ENCODE assay signal across 8 cellular contexts in the genomic region with DNA sequence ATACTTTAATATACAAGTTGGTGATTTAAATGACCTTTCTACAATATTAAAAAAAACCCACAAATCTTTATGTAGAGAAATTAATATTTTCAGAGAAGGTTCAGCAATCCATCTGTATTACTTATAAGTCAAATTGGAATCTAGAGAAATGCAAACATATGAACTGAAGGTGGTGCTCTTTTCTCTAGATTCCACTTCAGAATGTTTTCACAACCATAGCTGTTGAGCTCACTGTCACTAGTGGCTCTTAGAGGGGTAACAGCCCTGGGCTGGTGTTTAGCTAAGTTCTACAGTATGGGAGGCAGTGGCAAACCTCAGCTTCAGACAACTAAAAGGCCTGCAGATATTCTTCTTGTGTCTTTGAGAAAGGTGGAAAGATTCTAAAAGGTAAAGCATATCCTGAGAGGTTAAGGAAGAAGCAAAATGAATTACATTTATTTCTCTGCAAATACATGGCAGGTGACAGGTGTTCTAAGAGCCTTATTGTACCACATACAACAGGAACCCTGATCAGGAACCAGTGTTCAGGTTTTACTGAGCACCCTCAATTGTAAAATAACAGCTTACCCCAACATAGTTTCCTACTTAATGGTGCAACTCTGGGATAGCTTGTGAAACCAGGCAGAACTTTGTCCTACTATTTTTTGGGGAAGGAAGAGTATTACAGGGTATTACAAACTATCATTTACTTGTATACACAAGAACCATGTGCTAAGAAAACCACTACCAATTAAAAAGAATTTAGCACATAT. TPM values are rescaled to one million over a fixed set of nuclear protein-coding genes. Genes with fewer than 3 reads are reported as not detected.
DNase-seq lines count a peak whose midpoint lies in the region; ATAC-seq lines count a peak whose summit lies in the region.

No MANE protein-coding gene starts in this region.

- ATAC-seq in HG02759 (IDR thresholded peaks at IDR 0.05; ENCODE audit: unreplicated experiment), result no peak

- CTCF ChIA-PET in CD8-positive, alpha-beta memory T cell (lab: Charles Lee), result interaction anchor here (0.7 to 8.1 kb wide), 28 partner anchors 8 to 182 kb away, joined by 3 to 98 read pairs (median 4); a partner anchor contains a TSS

- H3K4me1 ChIP-seq in CD8-positive, alpha-beta memory T cell (ENCODE audit: insufficient read depth, low read length), result peaks cover 11% of the 10 kb centered on the region

- no peaks in the 10 kb centered on the region for H3K9me3 Mint-ChIP-seq in CD8-positive, alpha-beta memory T cell
- no peaks in the 10 kb centered on the region for H3K9me3 Mint-ChIP-seq in activated T-helper 1 cell treated with anti-CD3 and anti-CD28 coated beads, Interleukin-12 subunit alpha, Interleukin-12 subunit beta, Interleukin-2, Interleukin-4 antibody, amounts not matched to agents 30 ng/mL and 10 ng/mL and 1 ng/mL, durations not matched to agents 14 hours and 24 hours and 36 hours

- H3K4me3 ChIP-seq in CD8-positive, alpha-beta memory T cell (ENCODE audit: low read length), result no peak overlapping the region

- no peaks in the 10 kb centered on the region for H3K9me3 ChIP-seq in CD8-positive, alpha-beta memory T cell (ENCODE audit: low read length)

- H3K27me3 ChIP-seq in CD8-positive, alpha-beta memory T cell (ENCODE audit: insufficient read depth, low read length, poor library complexity, severe bottlenecking), result no peaks in the 10 kb centered on the region

- peaks cover 16 to 23% (median 22%) of the 10 kb centered on the region in 3 donors for H3K4me1 Mint-ChIP-seq in CD8-positive, alpha-beta memory T cell
- H3K4me1 Mint-ChIP-seq in activated T-helper 1 cell treated with anti-CD3 and anti-CD28 coated beads, Interleukin-12 subunit alpha, Interleukin-12 subunit beta, Interleukin-2, Interleukin-4 antibody, amounts not matched to agents 30 ng/mL and 10 ng/mL and 1 ng/mL, durations not matched to agents 14 hours and 24 hours and 36 hours (ENCODE audit: low read depth), result peaks cover 21% of the 10 kb centered on the region

- DNase-seq in CD8-positive, alpha-beta memory T cell, result peak in 4 of 5 donors; percentile 7 to 61 (median 54)
- DNase-seq in HT1080 (ENCODE audit: low read depth) (peak; percentile 10), kidney glomerular epithelial cell (lab: John Stamatoyannopoulos, UW) (peak; percentile 33), iPS-NIHi7 (ENCODE audit: extremely low spot score) (no peak), NCI-H1930 (lab: John Stamatoyannopoulos, UW) (no peak), amniotic stem cell (lab: John Stamatoyannopoulos, UW) (no peak)
- no peak for DNase-seq in activated T-helper 1 cell treated with anti-CD3 and anti-CD28 coated beads, Interleukin-12 subunit alpha, Interleukin-12 subunit beta, Interleukin-2, Interleukin-4 antibody, amounts not matched to agents 30 ng/mL and 10 ng/mL and 1 ng/mL, durations not matched to agents 14 hours and 24 hours and 36 hours (ENCODE audit: low spot score)

- POLR2A ChIA-PET in CD8-positive, alpha-beta memory T cell (lab: Charles Lee), result interaction anchor here (0.6 to 1.5 kb wide), 6 partner anchors 26 to 87 kb away, joined by 3 to 9 read pairs (median 4); no protein-coding TSS in a partner anchor

- peak overlapping the region in 2 of 7 donors; percentile 3 to 49 for H3K4me3 Mint-ChIP-seq in CD8-positive, alpha-beta memory T cell
- no peak overlapping the region for H3K4me3 Mint-ChIP-seq in activated T-helper 1 cell treated with anti-CD3 and anti-CD28 coated beads, Interleukin-12 subunit alpha, Interleukin-12 subunit beta, Interleukin-2, Interleukin-4 antibody, amounts not matched to agents 30 ng/mL and 10 ng/mL and 1 ng/mL, durations not matched to agents 14 hours and 24 hours and 36 hours

- no peak overlapping the region for H3K27ac ChIP-seq in CD8-positive, alpha-beta memory T cell (ENCODE audit: low read depth, low read length)

- H3K36me3 Mint-ChIP-seq in CD8-positive, alpha-beta memory T cell, result peaks cover 6 to 23% (median 10%) of the 10 kb centered on the region in 3 donors
- peaks cover 20% of the 10 kb centered on the region for H3K36me3 Mint-ChIP-seq in activated T-helper 1 cell treated with anti-CD3 and anti-CD28 coated beads, Interleukin-12 subunit alpha, Interleukin-12 subunit beta, Interleukin-2, Interleukin-4 antibody, amounts not matched to agents 30 ng/mL and 10 ng/mL and 1 ng/mL, durations not matched to agents 14 hours and 24 hours and 36 hours (ENCODE audit: low read depth)

- peak overlapping the region; percentile 66 to 97 (median 86) for H3K27ac Mint-ChIP-seq in CD8-positive, alpha-beta memory T cell
- peak overlapping the region; percentile 72 for H3K27ac Mint-ChIP-seq in activated T-helper 1 cell treated with anti-CD3 and anti-CD28 coated beads, Interleukin-12 subunit alpha, Interleukin-12 subunit beta, Interleukin-2, Interleukin-4 antibody, amounts not matched to agents 30 ng/mL and 10 ng/mL and 1 ng/mL, durations not matched to agents 14 hours and 24 hours and 36 hours

- H3K36me3 ChIP-seq in CD8-positive, alpha-beta memory T cell (ENCODE audit: insufficient read depth, low read length), result peaks cover 6% of the 10 kb centered on the region

- intact Hi-C loops in activated T-helper 1 cell treated with anti-CD3 and anti-CD28 coated beads, Interleukin-12 subunit alpha, Interleukin-12 subunit beta, Interleukin-2, Interleukin-4 antibody, amounts not matched to agents 30 ng/mL and 10 ng/mL and 1 ng/mL, durations not matched to agents 14 hours and 24 hours and 36 hours (cut with micrococcal nuclease), result loop anchor here (1.0 kb wide), 1 partner anchor 73 kb away; no protein-coding TSS in a partner anchor

- no peaks in the 10 kb centered on the region for H3K27me3 Mint-ChIP-seq in CD8-positive, alpha-beta memory T cell
- H3K27me3 Mint-ChIP-seq in activated T-helper 1 cell treated with anti-CD3 and anti-CD28 coated beads, Interleukin-12 subunit alpha, Interleukin-12 subunit beta, Interleukin-2, Interleukin-4 antibody, amounts not matched to agents 30 ng/mL and 10 ng/mL and 1 ng/mL, durations not matched to agents 14 hours and 24 hours and 36 hours (ENCODE audit: insufficient read depth), result no peaks in the 10 kb centered on the region

RNA-seq across cellular contexts. Expression of a gene that starts 56.6 kb away (rescaled TPM):
- 10 to 100 TPM; 53.6 to 55.7 TPM for total RNA-seq in CD8-positive, alpha-beta memory T cell
- 252 TPM for polyA plus RNA-seq in CD8-positive, alpha-beta memory T cell
- 12.9 and 15.4 TPM in 2 replicates for total RNA-seq in HT1080 (2014; rRNA removed; shearing (Covaris generic))
- polyA plus RNA-seq in HT1080 (2015; cell fraction: cytosol; rRNA removed), result 6.6 and 7.6 TPM in 2 replicates
- polyA plus RNA-seq in HT1080 (2015; cell fraction: nucleus; rRNA removed), result 11.6 and 12.1 TPM in 2 replicates
- total RNA-seq in activated T-helper 1 cell treated with anti-CD3 and anti-CD28 coated beads, Interleukin-12 subunit alpha, Interleukin-12 subunit beta, Interleukin-2, Interleukin-4 antibody, amounts not matched to agents 30 ng/mL and 10 ng/mL and 1 ng/mL, durations not matched to agents 14 hours and 24 hours and 36 hours, result 55.0 and 59.9 TPM in 2 replicates

Comparison
In these comparisons a context has a peak if more than half of its experiments do, and no peak if none do; other contexts are left out.
1. DNase-seq: peak in CD8-positive, alpha-beta memory T cell (4 of 5), HT1080 (single experiment) and kidney glomerular epithelial cell (single experiment); none in activated T-helper 1 cell treated with anti-CD3 and anti-CD28 coated beads, Interleukin-12 subunit alpha, Interleukin-12 subunit beta, Interleukin-2, Interleukin-4 antibody, amounts not matched to agents 30 ng/mL and 10 ng/mL and 1 ng/mL, durations not matched to agents 14 hours and 24 hours and 36 hours (single experiment), iPS-NIHi7 (single experiment), NCI-H1930 (0 of 2) and amniotic stem cell (single experiment).